ENCODE assay signal across 11 cellular contexts in the genomic region with DNA sequence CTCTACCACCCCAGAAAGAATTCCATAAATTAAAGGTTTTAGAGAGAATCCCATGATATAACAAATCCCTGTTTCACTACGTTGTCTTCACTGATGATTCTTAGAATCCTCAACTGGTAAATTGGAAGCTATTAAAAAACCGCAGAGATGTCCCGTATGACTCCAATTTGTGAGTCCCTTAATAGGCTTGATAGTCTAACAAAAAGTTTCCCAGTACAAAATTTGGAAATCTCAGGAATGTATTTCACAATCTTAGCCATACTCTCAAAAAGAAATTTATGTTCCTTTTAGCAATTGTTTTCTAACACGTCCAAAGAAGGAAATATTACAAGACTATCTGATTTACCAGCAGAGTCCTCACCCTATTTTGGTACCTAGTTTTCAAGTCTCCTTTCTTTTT. TPM values are rescaled to one million over a fixed set of nuclear protein-coding genes. Genes with fewer than 3 reads are reported as not detected.
DNase-seq lines count a peak whose midpoint lies in the region; ATAC-seq and TF ChIP-seq lines count a peak whose summit lies in the region.
"Had no signal": no experiment of that assay in that cellular context is flagged by ENCODE, and none has a peak within 500 bp of the region (broad histone marks: within the 10 kb centered on the region; RNA-seq: fewer than 3 reads in every experiment).

No MANE protein-coding gene starts in this region.

- intact Hi-C loops in CD4-positive, alpha-beta T cell (cut with DNase I, micrococcal nuclease) = loop anchor here in 1 of 2 experiments (10.0 kb wide), 1 partner anchor 1972 kb away; the partner anchor contains the start of gene LSM8

- peak overlapping the region; percentile 62 for H3K4me3 ChIP-seq in MG63
- peak overlapping the region; percentile 83 for H3K4me3 ChIP-seq in choroid plexus epithelial cell (ENCODE audit: low read depth, low read length)
- H3K4me3 ChIP-seq in neutrophil (ENCODE audit: low read depth in 1 of 2, low read length in 1 of 2) = no peak overlapping the region
- H3K4me3 ChIP-seq: body of pancreas, mucosa of descending colon had no signal

- H3K4me1 ChIP-seq in neutrophil (ENCODE audit: control insufficient read depth in 1 of 2, insufficient read depth in 1 of 2, low read depth in 1 of 2, low read length in 1 of 2) = peaks cover 47 to 63% of the 10 kb centered on the region in 2 experiments

- no peak for ATAC-seq in CD4-positive, alpha-beta T cell (ENCODE audit: poor library complexity)
- ATAC-seq in HG03280 (IDR thresholded peaks at IDR 0.05; ENCODE audit: unreplicated experiment) (no peak), HG03025 (IDR thresholded peaks at IDR 0.05; ENCODE audit: low FRiP score, unreplicated experiment) (no peak)
- ATAC-seq: body of pancreas, mucosa of descending colon had no signal

- H3K9me3 Mint-ChIP-seq in CD4-positive, alpha-beta T cell = no peaks in the 10 kb centered on the region

- peaks cover 77% of the 10 kb centered on the region for H3K4me1 Mint-ChIP-seq in CD4-positive, alpha-beta T cell (ENCODE audit: low read depth)

- no peaks in the 10 kb centered on the region for H3K27me3 ChIP-seq in CD4-positive, alpha-beta T cell (ENCODE audit: control insufficient read depth, insufficient read depth, low read length)
- no peaks in the 10 kb centered on the region for H3K27me3 ChIP-seq in MG63
- H3K27me3 ChIP-seq in neutrophil = no peaks in the 10 kb centered on the region
- H3K27me3 ChIP-seq: body of pancreas had no signal

- no peak for TF ChIP-seq CTCF in CD4-positive, alpha-beta T cell (IDR thresholded peaks at IDR 0.05)
- TF ChIP-seq CTCF in choroid plexus epithelial cell (conservative IDR thresholded peaks at IDR 0.05; ENCODE audit: low read depth, low read length) (no peak), neutrophil (IDR thresholded peaks at IDR 0.05) (no peak)

- CTCF ChIA-PET in CD4-positive, alpha-beta T cell (lab: Charles Lee) = interaction anchor here (4.5 kb wide), 1 partner anchor 23 kb away, joined by 34 read pairs; no protein-coding TSS in a partner anchor

- no peak for DNase-seq in CD4-positive, alpha-beta T cell
- no peak for DNase-seq in MG63
- DNase-seq in choroid plexus epithelial cell (ENCODE audit: low read depth) = peak; percentile 67
- DNase-seq in 8988T = no peak
- no peak for DNase-seq in activated CD8-positive, alpha-beta memory T cell treated with anti-CD3 and anti-CD28 coated beads, Interleukin-2, amount 50 U/mL, for 4 hours
- DNase-seq: body of pancreas; mucosa of descending colon; stimulated activated CD8-positive, alpha-beta memory T cell treated with anti-CD3 and anti-CD28 coated beads, Interleukin-4, amount 100 ng/mL, for 48 hours had no signal

- POLR2A ChIA-PET in CD4-positive, alpha-beta T cell (lab: Charles Lee) = interaction anchor here (6.3 kb wide), 1 partner anchor 21 kb away, joined by 117 read pairs; no protein-coding TSS in a partner anchor

- no peaks in the 10 kb centered on the region for H3K9me3 ChIP-seq in CD4-positive, alpha-beta T cell (ENCODE audit: control insufficient read depth, low read length)
- H3K9me3 ChIP-seq in MG63 (no peaks in the 10 kb centered on the region), neutrophil (no peaks in the 10 kb centered on the region)
- H3K9me3 ChIP-seq: body of pancreas, mucosa of descending colon had no signal

- H3K4me3 Mint-ChIP-seq in CD4-positive, alpha-beta T cell = peak overlapping the region; percentile 98

- no peaks in the 10 kb centered on the region; the same call in 1 of the 2 replicates for H3K36me3 ChIP-seq in MG63
- H3K36me3 ChIP-seq in neutrophil = no peaks in the 10 kb centered on the region

- H3K27ac ChIP-seq in CD4-positive, alpha-beta T cell (ENCODE audit: low read depth, low read length) = peak overlapping the region; percentile 93
- peak overlapping the region; percentile 91 for H3K27ac ChIP-seq in neutrophil

- no peaks in the 10 kb centered on the region for H3K27me3 Mint-ChIP-seq in CD4-positive, alpha-beta T cell

- H3K36me3 Mint-ChIP-seq in CD4-positive, alpha-beta T cell (ENCODE audit: low read depth) = peaks cover 26% of the 10 kb centered on the region

- H3K27ac Mint-ChIP-seq in CD4-positive, alpha-beta T cell = peak overlapping the region; percentile 99

RNA-seq across cellular contexts. Expression of gene TES, which starts 2.5 kb away (rescaled TPM):
- total RNA-seq in CD4-positive, alpha-beta T cell = 100 to 1,000 TPM; 114 to 120 TPM
- 39.1 and 97.0 TPM in 2 replicates for total RNA-seq in MG63 (2014; rRNA removed; shearing (Covaris generic); ENCODE audit: low replicate concordance)

Comparison
In these comparisons a context has a peak if more than half of its experiments do, and no peak if none do; other contexts are left out.
1. H3K4me3 ChIP-seq: peak in MG63 (single experiment) and choroid plexus epithelial cell (single experiment); none in neutrophil (0 of 2).